12 cellular contexts compared by ENCODE assay signal in genomic region chr9:104092192-104092591, GRCh38. TPM values are rescaled to one million over a fixed set of nuclear protein-coding genes. Genes with fewer than 3 reads are reported as not detected.
DNase-seq lines count a peak whose midpoint lies in the region; ATAC-seq, FAIRE-seq and TF ChIP-seq lines count a peak whose summit lies in the region.
"Had no signal": no experiment of that assay in that cellular context is flagged by ENCODE, and none has a peak within 500 bp of the region (broad histone marks: within the 10 kb centered on the region; RNA-seq: fewer than 3 reads in every experiment).

No MANE protein-coding gene starts in this region.

- H3K4me3 Mint-ChIP-seq in astrocyte (ENCODE audit: unreplicated experiment) (no peak overlapping the region), nephron progenitor cell (peak overlapping the region; percentile 93)

- H2AFZ ChIP-seq in astrocyte (ENCODE audit: low read depth, low read length), result no peak overlapping the region

- H3K36me3 Mint-ChIP-seq in astrocyte (ENCODE audit: low read depth, unreplicated experiment) (no peaks in the 10 kb centered on the region), nephron progenitor cell (ENCODE audit: low read depth) (peaks cover 24% of the 10 kb centered on the region)

- TF ChIP-seq CTCF in astrocyte (IDR thresholded peaks at IDR 0.05; ENCODE audit: insufficient read depth, low read depth, low read length) (no peak), nephron progenitor cell (IDR thresholded peaks at IDR 0.05) (no peak)

- H4K20me1 ChIP-seq in astrocyte (ENCODE audit: insufficient read depth, low read length), result no peaks in the 10 kb centered on the region

- peaks cover 23% of the 10 kb centered on the region for H3K79me2 ChIP-seq in astrocyte (ENCODE audit: insufficient read depth, low read length)

- no peaks in the 10 kb centered on the region for H3K27me3 ChIP-seq in HUES64 (ENCODE audit: insufficient read depth, low read length)
- H3K27me3 ChIP-seq in astrocyte (ENCODE audit: insufficient read depth, low read length), result no peaks in the 10 kb centered on the region

- H3K9me3 Mint-ChIP-seq in astrocyte (ENCODE audit: unreplicated experiment), result no peaks in the 10 kb centered on the region
- H3K9me3 Mint-ChIP-seq in nephron progenitor cell, result peaks cover 9% of the 10 kb centered on the region

- H3K4me1 Mint-ChIP-seq in astrocyte (ENCODE audit: low read depth, unreplicated experiment) (peaks cover 6% of the 10 kb centered on the region), nephron progenitor cell (peaks cover 65% of the 10 kb centered on the region)

- no peak for FAIRE-seq in astrocyte (lab: Jason Lieb, UNC)

- ATAC-seq in HG03135 (IDR thresholded peaks at IDR 0.05; ENCODE audit: unreplicated experiment) (no peak), GM21723 (IDR thresholded peaks at IDR 0.05; ENCODE audit: unreplicated experiment) (no peak)

- 100% methylated on average over 1 of the region's 2 CpGs for WGBS in HUES64

- peak; percentile 27 for DNase-seq in NCI-H1105 treated with DMSO at 0.1 percent for 48 hours (lab: John Stamatoyannopoulos, UW)
- DNase-seq in NCI-H1105 (lab: John Stamatoyannopoulos, UW), result no peak
- no peak for DNase-seq in astrocyte (ENCODE audit: low read depth)
- no peak for DNase-seq in nephron progenitor cell
- no peak for DNase-seq in retina
- DNase-seq: 8988T; activated effector memory CD4-positive, alpha-beta T cell treated with anti-CD3 and anti-CD28 coated beads, Interleukin-2, amount 50 U/mL, for 16 hours; DMS79; NCI-H1694 treated with DMSO at 0.1 percent for 48 hours had no signal

- peak overlapping the region; percentile 95 for H3K4me2 ChIP-seq in astrocyte (ENCODE audit: low read length)

- H3K27ac ChIP-seq in HUES64 (ENCODE audit: low read depth, low read length), result no peak overlapping the region
- H3K27ac ChIP-seq in astrocyte (ENCODE audit: low read depth, low read length), result no peak overlapping the region

- H3K4me1 ChIP-seq in HUES64 (ENCODE audit: insufficient read depth, low read length) (peaks cover 13% of the 10 kb centered on the region; the same call in 1 of the 2 replicates), astrocyte (ENCODE audit: insufficient read depth, low read length) (peaks cover 9% of the 10 kb centered on the region)

- no peak overlapping the region for H3K9ac ChIP-seq in HUES64 (ENCODE audit: low read depth, low read length)
- no peak overlapping the region for H3K9ac ChIP-seq in astrocyte (ENCODE audit: low read length)

- H3K27me3 Mint-ChIP-seq in astrocyte (ENCODE audit: low read depth, unreplicated experiment) (peaks cover 3% of the 10 kb centered on the region), nephron progenitor cell (ENCODE audit: low read depth, poor library complexity) (no peaks in the 10 kb centered on the region)

- peak overlapping the region; percentile 94; the same call in 1 of the 2 replicates for H3K4me3 ChIP-seq in HUES64 (ENCODE audit: low read length)
- no peak overlapping the region for H3K4me3 ChIP-seq in astrocyte (ENCODE audit: insufficient read depth, low read depth, low read length)

- no peak overlapping the region for H3K27ac Mint-ChIP-seq in astrocyte (ENCODE audit: unreplicated experiment)
- H3K27ac Mint-ChIP-seq in nephron progenitor cell, result no peak overlapping the region

- H3K9me3 ChIP-seq in HUES64 (ENCODE audit: insufficient read depth, low read depth, low read length) (no peaks in the 10 kb centered on the region), astrocyte (ENCODE audit: insufficient read depth, low read depth, low read length) (no peaks in the 10 kb centered on the region)

- H3K36me3 ChIP-seq in HUES64 (ENCODE audit: insufficient read depth, low read length), result no peaks in the 10 kb centered on the region
- peaks cover 4% of the 10 kb centered on the region for H3K36me3 ChIP-seq in astrocyte (ENCODE audit: insufficient read depth, low read length)

RNA-seq across cellular contexts. Expression of gene SMC2, which starts 1.9 kb away (rescaled TPM):
- polyA plus RNA-seq in HUES64 (2013, experiment 1 of 2), result 26.8 TPM
- 29.1 TPM for polyA plus RNA-seq in HUES64 (2013, experiment 2 of 2)
- total RNA-seq in astrocyte, result 9.4 and 9.8 TPM in 2 replicates
